ENCODE assay signal across 8 cellular contexts in genomic region chr17:74758846-74759163, GRCh38. TPM values are rescaled to one million over a fixed set of nuclear protein-coding genes. Genes with fewer than 3 reads are reported as not detected.
DNase-seq lines count a peak whose midpoint lies in the region; ATAC-seq and TF ChIP-seq lines count a peak whose summit lies in the region.

No MANE protein-coding gene starts in this region.

- DNase-seq in memory B cell (ENCODE audit: low spot score in 2 of 2) (no peak), coronary artery (ENCODE audit: low spot score) (no peak), occipital lobe (lab: John Stamatoyannopoulos, UW) (no peak), HAP-1 (ENCODE audit: low spot score in 2 of 2) (no peak), NCI-H146 (lab: John Stamatoyannopoulos, UW) (no peak)

- no peaks in the 10 kb centered on the region for H3K27me3 Mint-ChIP-seq in activated T-helper 17 cell treated with anti-CD3 and anti-CD28 coated beads, Interleukin-2, amount 50 U/mL, for 72 hours
- no peaks in the 10 kb centered on the region for H3K27me3 Mint-ChIP-seq in memory B cell

- peak overlapping the region; percentile 74 for H3K4me3 Mint-ChIP-seq in activated T-helper 17 cell treated with anti-CD3 and anti-CD28 coated beads, Interleukin-2, amount 50 U/mL, for 72 hours
- H3K4me3 Mint-ChIP-seq in memory B cell = peak overlapping the region; percentile 63

- TF ChIP-seq CTCF in coronary artery (IDR thresholded peaks at IDR 0.05) = no peak

- H3K36me3 Mint-ChIP-seq in activated T-helper 17 cell treated with anti-CD3 and anti-CD28 coated beads, Interleukin-2, amount 50 U/mL, for 72 hours (ENCODE audit: low read depth) = peaks cover 25% of the 10 kb centered on the region
- H3K36me3 Mint-ChIP-seq in memory B cell = no peaks in the 10 kb centered on the region

- H3K27me3 ChIP-seq in BLaER1 = no peaks in the 10 kb centered on the region
- no peaks in the 10 kb centered on the region for H3K27me3 ChIP-seq in HAP-1 (ENCODE audit: low read depth)

- H3K9me3 ChIP-seq in BLaER1 (no peaks in the 10 kb centered on the region), HAP-1 (no peaks in the 10 kb centered on the region)

- in situ Hi-C loops in HAP-1 (cut with MboI; ENCODE audit: low sequenced_read_pairs) = no loop called here

- H3K27ac Mint-ChIP-seq in activated T-helper 17 cell treated with anti-CD3 and anti-CD28 coated beads, Interleukin-2, amount 50 U/mL, for 72 hours = peak overlapping the region; percentile 83
- H3K27ac Mint-ChIP-seq in memory B cell = peak overlapping the region; percentile 50

- H3K4me2 ChIP-seq in BLaER1 = peak overlapping the region; percentile 87

- H3K36me3 ChIP-seq in BLaER1 (no peaks in the 10 kb centered on the region; the same call in 1 of the 2 replicates), HAP-1 (replicated peaks) (no peaks in the 10 kb centered on the region)

- H3K27ac ChIP-seq in BLaER1 (peak overlapping the region; percentile 86), coronary artery (peak overlapping the region in 1 of 2 donors; percentile 35)

- H4K20me1 ChIP-seq in BLaER1 = peaks cover 93% of the 10 kb centered on the region

- H3K4me1 Mint-ChIP-seq in activated T-helper 17 cell treated with anti-CD3 and anti-CD28 coated beads, Interleukin-2, amount 50 U/mL, for 72 hours = peaks cover 31% of the 10 kb centered on the region
- peaks cover 36% of the 10 kb centered on the region for H3K4me1 Mint-ChIP-seq in memory B cell

- H3K4me1 ChIP-seq in BLaER1 = peaks cover 90% of the 10 kb centered on the region
- peaks cover 10% of the 10 kb centered on the region for H3K4me1 ChIP-seq in HAP-1

- no peaks in the 10 kb centered on the region for H3K9me3 Mint-ChIP-seq in activated T-helper 17 cell treated with anti-CD3 and anti-CD28 coated beads, Interleukin-2, amount 50 U/mL, for 72 hours
- no peaks in the 10 kb centered on the region for H3K9me3 Mint-ChIP-seq in memory B cell

- H3K4me3 ChIP-seq in BLaER1 = peak overlapping the region; percentile 47
- H3K4me3 ChIP-seq in coronary artery = no peak overlapping the region
- H3K4me3 ChIP-seq in HAP-1 = no peak overlapping the region

- H3K9ac ChIP-seq in BLaER1 = peak overlapping the region; percentile 56; the same call in 1 of the 2 replicates

- ATAC-seq in HG03097 (IDR thresholded peaks at IDR 0.05; ENCODE audit: low FRiP score, unreplicated experiment) (peak; percentile 22), memory B cell (ENCODE audit: low read depth) (peak; percentile 50)
- ATAC-seq in activated T-helper 17 cell treated with anti-CD3 and anti-CD28 coated beads, Interleukin-2, amount 50 U/mL, for 72 hours (replicated peaks) = peak; percentile 50

RNA-seq across cellular contexts. Expression of gene NHERF1, which starts 10.4 kb away (rescaled TPM):
- 100 to 1,000 TPM in 1 of 2 donors, 10 to 100 TPM in 1; 76.2 to 160 TPM for total RNA-seq in activated T-helper 17 cell treated with anti-CD3 and anti-CD28 coated beads, Interleukin-2, amount 50 U/mL, for 72 hours
- 7.0 TPM for total RNA-seq in occipital lobe

RNA-seq across cellular contexts. Expression of gene NAT9, which starts 17.3 kb away (rescaled TPM):
- total RNA-seq in activated T-helper 17 cell treated with anti-CD3 and anti-CD28 coated beads, Interleukin-2, amount 50 U/mL, for 72 hours = 10 to 100 TPM; 31.6 to 39.2 TPM
- total RNA-seq in occipital lobe = 17.3 TPM

RNA-seq across cellular contexts. Expression of gene RAB37, which starts 21.7 kb away (rescaled TPM):
- total RNA-seq in activated T-helper 17 cell treated with anti-CD3 and anti-CD28 coated beads, Interleukin-2, amount 50 U/mL, for 72 hours = 1 to 10 TPM; 2.5 to 3.4 TPM
- 1.1 TPM for total RNA-seq in occipital lobe

RNA-seq across cellular contexts. Expression of gene CD300LF, which starts 46.1 kb away (rescaled TPM):
- not detected for total RNA-seq in activated T-helper 17 cell treated with anti-CD3 and anti-CD28 coated beads, Interleukin-2, amount 50 U/mL, for 72 hours
- 0.16 TPM for total RNA-seq in occipital lobe
